In the genomic region with DNA sequence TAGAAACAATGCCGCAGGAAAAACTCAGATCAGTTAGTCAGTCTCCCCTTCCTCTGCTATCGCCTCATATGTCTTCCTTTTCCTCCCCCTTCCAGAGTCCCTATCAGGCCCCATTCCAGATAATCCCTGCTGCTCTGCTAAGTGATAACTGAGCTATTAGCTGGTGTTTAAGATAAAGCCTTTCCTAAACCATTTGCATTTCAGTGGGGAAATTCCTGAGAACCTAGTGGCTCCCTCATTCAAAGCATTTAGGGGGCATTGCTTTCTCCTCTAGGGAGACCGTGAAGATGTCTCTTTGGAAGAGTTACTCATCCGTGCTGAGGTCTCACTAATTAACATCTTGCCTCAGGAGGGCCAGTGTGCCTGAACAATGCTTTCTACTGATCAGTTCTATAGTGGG, we compare ENCODE assay signal across 2 cellular contexts.
TF ChIP-seq lines count a peak whose summit lies in the region.

No MANE protein-coding gene starts in this region.

TF ChIP-seq in GM23338, 12 proteins besides CTCF, POLR2A, EP300 and RAD21 (continued from another document):
- TF ChIP-seq, protein P1, sequence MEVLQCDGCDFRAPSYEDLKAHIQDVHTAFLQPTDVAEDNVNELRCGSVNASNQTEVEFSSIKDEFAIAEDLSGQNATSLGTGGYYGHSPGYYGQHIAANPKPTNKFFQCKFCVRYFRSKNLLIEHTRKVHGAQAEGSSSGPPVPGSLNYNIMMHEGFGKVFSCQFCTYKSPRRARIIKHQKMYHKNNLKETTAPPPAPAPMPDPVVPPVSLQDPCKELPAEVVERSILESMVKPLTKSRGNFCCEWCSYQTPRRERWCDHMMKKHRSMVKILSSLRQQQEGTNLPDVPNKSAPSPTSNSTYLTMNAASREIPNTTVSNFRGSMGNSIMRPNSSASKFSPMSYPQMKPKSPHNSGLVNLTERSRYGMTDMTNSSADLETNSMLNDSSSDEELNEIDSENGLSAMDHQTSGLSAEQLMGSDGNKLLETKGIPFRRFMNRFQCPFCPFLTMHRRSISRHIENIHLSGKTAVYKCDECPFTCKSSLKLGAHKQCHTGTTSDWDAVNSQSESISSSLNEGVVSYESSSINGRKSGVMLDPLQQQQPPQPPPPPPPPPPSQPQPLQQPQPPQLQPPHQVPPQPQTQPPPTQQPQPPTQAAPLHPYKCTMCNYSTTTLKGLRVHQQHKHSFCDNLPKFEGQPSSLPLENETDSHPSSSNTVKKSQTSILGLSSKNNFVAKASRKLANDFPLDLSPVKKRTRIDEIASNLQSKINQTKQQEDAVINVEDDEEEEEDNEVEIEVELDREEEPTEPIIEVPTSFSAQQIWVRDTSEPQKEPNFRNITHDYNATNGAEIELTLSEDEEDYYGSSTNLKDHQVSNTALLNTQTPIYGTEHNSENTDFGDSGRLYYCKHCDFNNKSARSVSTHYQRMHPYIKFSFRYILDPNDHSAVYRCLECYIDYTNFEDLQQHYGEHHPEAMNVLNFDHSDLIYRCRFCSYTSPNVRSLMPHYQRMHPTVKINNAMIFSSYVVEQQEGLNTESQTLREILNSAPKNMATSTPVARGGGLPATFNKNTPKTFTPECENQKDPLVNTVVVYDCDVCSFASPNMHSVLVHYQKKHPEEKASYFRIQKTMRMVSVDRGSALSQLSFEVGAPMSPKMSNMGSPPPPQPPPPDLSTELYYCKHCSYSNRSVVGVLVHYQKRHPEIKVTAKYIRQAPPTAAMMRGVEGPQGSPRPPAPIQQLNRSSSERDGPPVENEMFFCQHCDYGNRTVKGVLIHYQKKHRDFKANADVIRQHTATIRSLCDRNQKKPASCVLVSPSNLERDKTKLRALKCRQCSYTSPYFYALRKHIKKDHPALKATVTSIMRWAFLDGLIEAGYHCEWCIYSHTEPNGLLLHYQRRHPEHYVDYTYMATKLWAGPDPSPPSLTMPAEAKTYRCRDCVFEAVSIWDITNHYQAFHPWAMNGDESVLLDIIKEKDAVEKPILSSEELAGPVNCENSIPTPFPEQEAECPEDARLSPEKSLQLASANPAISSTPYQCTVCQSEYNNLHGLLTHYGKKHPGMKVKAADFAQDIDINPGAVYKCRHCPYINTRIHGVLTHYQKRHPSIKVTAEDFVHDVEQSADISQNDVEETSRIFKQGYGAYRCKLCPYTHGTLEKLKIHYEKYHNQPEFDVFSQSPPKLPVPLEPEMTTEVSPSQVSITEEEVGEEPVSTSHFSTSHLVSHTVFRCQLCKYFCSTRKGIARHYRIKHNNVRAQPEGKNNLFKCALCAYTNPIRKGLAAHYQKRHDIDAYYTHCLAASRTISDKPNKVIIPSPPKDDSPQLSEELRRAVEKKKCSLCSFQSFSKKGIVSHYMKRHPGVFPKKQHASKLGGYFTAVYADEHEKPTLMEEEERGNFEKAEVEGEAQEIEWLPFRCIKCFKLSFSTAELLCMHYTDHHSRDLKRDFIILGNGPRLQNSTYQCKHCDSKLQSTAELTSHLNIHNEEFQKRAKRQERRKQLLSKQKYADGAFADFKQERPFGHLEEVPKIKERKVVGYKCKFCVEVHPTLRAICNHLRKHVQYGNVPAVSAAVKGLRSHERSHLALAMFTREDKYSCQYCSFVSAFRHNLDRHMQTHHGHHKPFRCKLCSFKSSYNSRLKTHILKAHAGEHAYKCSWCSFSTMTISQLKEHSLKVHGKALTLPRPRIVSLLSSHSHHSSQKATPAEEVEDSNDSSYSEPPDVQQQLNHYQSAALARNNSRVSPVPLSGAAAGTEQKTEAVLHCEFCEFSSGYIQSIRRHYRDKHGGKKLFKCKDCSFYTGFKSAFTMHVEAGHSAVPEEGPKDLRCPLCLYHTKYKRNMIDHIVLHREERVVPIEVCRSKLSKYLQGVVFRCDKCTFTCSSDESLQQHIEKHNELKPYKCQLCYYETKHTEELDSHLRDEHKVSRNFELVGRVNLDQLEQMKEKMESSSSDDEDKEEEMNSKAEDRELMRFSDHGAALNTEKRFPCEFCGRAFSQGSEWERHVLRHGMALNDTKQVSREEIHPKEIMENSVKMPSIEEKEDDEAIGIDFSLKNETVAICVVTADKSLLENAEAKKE (CRISPR knock-in tag; IDR thresholded peaks at IDR 0.05) = peak; percentile 95
- TF ChIP-seq JUNB (IDR thresholded peaks at IDR 0.05; ENCODE audit: unreplicated experiment) (no peak), POLR2AphosphoS5 (IDR thresholded peaks at IDR 0.05; ENCODE audit: low read depth) (no peak)
TF ChIP-seq in GM23338: peak in this region for 1.

TF ChIP-seq in WTC11, 78 proteins besides CTCF, POLR2A, EP300 and RAD21 (continued from another document):
- TF ChIP-seq MXD4 (CRISPR knock-in tag; IDR thresholded peaks at IDR 0.05; ENCODE audit: borderline replicate concordance) (no peak), SMAD4 (CRISPR knock-in tag; IDR thresholded peaks at IDR 0.05) (no peak), FOXP1 (CRISPR knock-in tag; IDR thresholded peaks at IDR 0.05; ENCODE audit: borderline replicate concordance) (no peak), ZNF121 (CRISPR knock-in tag; IDR thresholded peaks at IDR 0.05) (no peak)
